ENCODE assay signal across 23 cellular contexts in genomic region chr11:106853850-106854401, GRCh38.
"Had no signal": no experiment of that assay in that cellular context is flagged by ENCODE, and none has a peak within 500 bp of the region (broad histone marks: within the 10 kb centered on the region; RNA-seq: fewer than 3 reads in every experiment).

No MANE protein-coding gene starts in this region.

- H3K4me3 ChIP-seq: dorsolateral prefrontal cortex, lung, mucosa of descending colon, prostate gland, right atrium auricular region, sigmoid colon, thoracic aorta, tibial nerve had no signal

- H2AFZ ChIP-seq: parathyroid adenoma had no signal

- H3K36me3 Mint-ChIP-seq: memory B cell; naive B cell; natural killer cell treated with Interleukin-12 subunit alpha and Interleukin-12 subunit beta and Interleukin-15 and Interleukin-18, amount 100 ng/mL, for 72 hours; stimulated activated memory B cell treated with anti-CD40 and anti-IgM and Interleukin-4, amounts not matched to agents 10 μg/mL and 1 μg/mL and 100 μg/mL, for 72 hours had no signal

- H3K9me3 ChIP-seq: prostate gland had no signal

- H3K27ac ChIP-seq: dorsolateral prefrontal cortex, neutrophil, parathyroid adenoma, prostate gland, right atrium auricular region, sigmoid colon, thoracic aorta, tibial nerve had no signal

- H3K4me3 Mint-ChIP-seq: memory B cell; mesothelial cell of epicardium; naive B cell; natural killer cell treated with Interleukin-12 subunit alpha and Interleukin-12 subunit beta and Interleukin-15 and Interleukin-18, amount 100 ng/mL, for 72 hours; neural crest cell; stimulated activated memory B cell treated with anti-CD40 and anti-IgM and Interleukin-4, amounts not matched to agents 10 μg/mL and 1 μg/mL and 100 μg/mL, for 72 hours had no signal

- H3K79me2 ChIP-seq: parathyroid adenoma had no signal

- H3K27me3 Mint-ChIP-seq: memory B cell; naive B cell; natural killer cell treated with Interleukin-12 subunit alpha and Interleukin-12 subunit beta and Interleukin-15 and Interleukin-18, amount 100 ng/mL, for 72 hours; stimulated activated memory B cell treated with anti-CD40 and anti-IgM and Interleukin-4, amounts not matched to agents 10 μg/mL and 1 μg/mL and 100 μg/mL, for 72 hours had no signal

- H3K27ac Mint-ChIP-seq: memory B cell; mesothelial cell of epicardium; natural killer cell treated with Interleukin-12 subunit alpha and Interleukin-12 subunit beta and Interleukin-15 and Interleukin-18, amount 100 ng/mL, for 72 hours; stimulated activated memory B cell treated with anti-CD40 and anti-IgM and Interleukin-4, amounts not matched to agents 10 μg/mL and 1 μg/mL and 100 μg/mL, for 72 hours had no signal

- ATAC-seq: left lobe of liver; mucosa of descending colon; stimulated activated memory B cell treated with anti-CD40 and anti-IgM and Interleukin-4, amounts not matched to agents 10 μg/mL and 1 μg/mL and 100 μg/mL, for 72 hours; stimulated activated naive CD8-positive, alpha-beta T cell treated with anti-CD3 and anti-CD28 coated beads, Interleukin-15, Interleukin-2, amounts not matched to agents 100 U/mL and 50 U/mL, for 24 hours had no signal

- DNase-seq: cerebellar nuclear complex; dorsolateral prefrontal cortex; effector CD4-positive, alpha-beta T cell; head of caudate nucleus; naive B cell; sigmoid colon; stimulated activated CD4-positive, alpha-beta T cell treated with anti-CD3 and anti-CD28 coated beads, Interleukin-4, amount 100 ng/mL, for 4 hours; stimulated activated naive CD8-positive, alpha-beta T cell treated with anti-CD3 and anti-CD28 coated beads, Interleukin-15, Interleukin-2, amounts not matched to agents 100 U/mL and 50 U/mL, for 24 hours; substantia nigra had no signal

- H3K36me3 ChIP-seq: neutrophil, prostate gland, right atrium auricular region, sigmoid colon, thoracic aorta, tibial nerve had no signal

- H3K4me1 ChIP-seq: parathyroid adenoma, prostate gland, right atrium auricular region, sigmoid colon, tibial nerve had no signal

- H3K4me1 Mint-ChIP-seq: memory B cell; naive B cell; stimulated activated memory B cell treated with anti-CD40 and anti-IgM and Interleukin-4, amounts not matched to agents 10 μg/mL and 1 μg/mL and 100 μg/mL, for 72 hours had no signal

- H3K27me3 ChIP-seq: dorsolateral prefrontal cortex, neutrophil, right atrium auricular region, sigmoid colon, tibial nerve had no signal
